Comparison of ENCODE assay signal across 1 cellular context in the genomic region with DNA sequence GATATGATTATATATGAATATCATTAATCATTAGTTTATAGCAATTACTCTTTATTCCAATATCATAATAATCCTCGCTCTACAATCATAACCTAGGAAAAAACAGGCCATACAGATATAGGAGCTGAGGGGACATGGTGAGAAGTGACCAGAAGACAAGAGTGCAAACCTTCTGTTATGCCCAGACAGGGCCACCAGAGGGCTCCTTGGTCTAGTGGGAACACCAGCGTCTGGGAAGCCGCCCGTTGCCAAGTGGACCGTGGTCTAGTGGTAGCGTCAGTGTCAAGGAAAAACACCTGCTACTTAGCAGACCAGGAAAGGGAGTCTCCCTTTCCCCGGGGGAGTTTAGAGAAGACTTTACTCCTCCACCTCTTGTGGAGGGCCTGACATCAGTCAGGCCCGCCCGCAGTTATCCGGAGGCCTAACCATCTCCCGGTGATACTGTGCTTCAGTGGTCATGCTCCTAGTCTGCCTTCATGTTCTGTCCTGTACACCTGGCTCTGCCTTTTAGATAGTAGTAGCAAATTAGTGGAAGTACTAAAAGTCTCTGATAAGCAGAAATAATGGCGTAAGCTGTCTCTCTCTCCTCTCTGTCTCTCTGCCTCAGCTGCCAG.
TF ChIP-seq lines count a peak whose summit lies in the region.

No MANE protein-coding gene starts in this region.

TF ChIP-seq in K562, 482 proteins besides CTCF, POLR2A, EP300 and RAD21:
- TF ChIP-seq, protein P1, sequence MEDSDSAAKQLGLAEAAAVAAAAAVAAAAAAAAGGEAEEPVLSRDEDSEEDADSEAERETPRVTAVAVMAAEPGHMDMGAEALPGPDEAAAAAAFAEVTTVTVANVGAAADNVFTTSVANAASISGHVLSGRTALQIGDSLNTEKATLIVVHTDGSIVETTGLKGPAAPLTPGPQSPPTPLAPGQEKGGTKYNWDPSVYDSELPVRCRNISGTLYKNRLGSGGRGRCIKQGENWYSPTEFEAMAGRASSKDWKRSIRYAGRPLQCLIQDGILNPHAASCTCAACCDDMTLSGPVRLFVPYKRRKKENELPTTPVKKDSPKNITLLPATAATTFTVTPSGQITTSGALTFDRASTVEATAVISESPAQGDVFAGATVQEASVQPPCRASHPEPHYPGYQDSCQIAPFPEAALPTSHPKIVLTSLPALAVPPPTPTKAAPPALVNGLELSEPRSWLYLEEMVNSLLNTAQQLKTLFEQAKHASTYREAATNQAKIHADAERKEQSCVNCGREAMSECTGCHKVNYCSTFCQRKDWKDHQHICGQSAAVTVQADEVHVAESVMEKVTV (CRISPR knock-in tag; IDR thresholded peaks at IDR 0.05): peak; percentile 32; the same call in 1 of the 2 replicates
- TF ChIP-seq STAG1 (CRISPR knock-in tag; IDR thresholded peaks at IDR 0.05; ENCODE audit: borderline replicate concordance): peak; percentile 52; the same call in 1 of the 2 replicates
- TF ChIP-seq RFX1 (IDR thresholded peaks at IDR 0.05): peak; percentile 44; the same call in 1 of the 2 replicates
- peak; percentile 20; the same call in 1 of the 2 replicates for TF ChIP-seq CXXC5 (CRISPR knock-in tag; IDR thresholded peaks at IDR 0.05)
- peak; percentile 61 for TF ChIP-seq SMC3 (conservative IDR thresholded peaks at IDR 0.05; ENCODE audit: insufficient read depth, low read depth, low read length)
